In genomic region chr16:14634389-14634725, GRCh38 we compare ENCODE assay signal across 8 cellular contexts. TPM values are rescaled to one million over a fixed set of nuclear protein-coding genes. Genes with fewer than 3 reads are reported as not detected.
A peak's percentile ranks its signal among the peaks of the same experiment; 100 is the strongest.
DNase-seq lines count a peak whose midpoint lies in the region; ATAC-seq and TF ChIP-seq lines count a peak whose summit lies in the region.

No MANE protein-coding gene starts in this region.

- intact Hi-C loops in dendritic cell treated with granulocyte-macrophage colony-stimulating factor and Interleukin-4, amounts not matched to agents 40 ng/mL and 50 ng/mL, for 4 days (cut with micrococcal nuclease), result loop anchor here (5.0 kb wide), 1 partner anchor 632 kb away; no protein-coding TSS in a partner anchor

- POLR2A ChIA-PET in BJ (lab: Charles Lee), result no interaction called here

- H3K79me2 ChIP-seq in Karpas-422 (ENCODE audit: low read length) (peaks cover 79% of the 10 kb centered on the region), neural cell (replicated peaks; ENCODE audit: insufficient read depth, low read length) (peaks cover 43% of the 10 kb centered on the region)

- no peaks in the 10 kb centered on the region for H3K9me3 ChIP-seq in Karpas-422 (ENCODE audit: low read length)
- no peaks in the 10 kb centered on the region for H3K9me3 ChIP-seq in neural cell (ENCODE audit: low read length)

- H3K4me3 ChIP-seq in BJ (ENCODE audit: low read depth, low read length) (peak overlapping the region; percentile 81), Karpas-422 (ENCODE audit: low read length) (peak overlapping the region; percentile 86), neural cell (ENCODE audit: low read length) (peak overlapping the region; percentile 97)

- no peaks in the 10 kb centered on the region for H3K27me3 Mint-ChIP-seq in dendritic cell treated with granulocyte-macrophage colony-stimulating factor and Interleukin-4, amounts not matched to agents 40 ng/mL and 50 ng/mL, for 4 days

- H3K27me3 ChIP-seq in BJ (ENCODE audit: control insufficient read depth, insufficient read depth, low read length) (no peaks in the 10 kb centered on the region), Karpas-422 (ENCODE audit: low read length) (no peaks in the 10 kb centered on the region), neural cell (ENCODE audit: insufficient read depth, low read depth, low read length) (no peaks in the 10 kb centered on the region)

- H3K9ac ChIP-seq in Karpas-422 (ENCODE audit: low read length), result peak overlapping the region; percentile 97
- H3K9ac ChIP-seq in neural cell (ENCODE audit: low read length), result peak overlapping the region; percentile 94

- peak overlapping the region; percentile 95 for H3K4me3 Mint-ChIP-seq in dendritic cell treated with granulocyte-macrophage colony-stimulating factor and Interleukin-4, amounts not matched to agents 40 ng/mL and 50 ng/mL, for 4 days

- TF ChIP-seq EP300 in neural cell (conservative IDR thresholded peaks at IDR 0.05; ENCODE audit: poor library complexity, severe bottlenecking), result no peak

- H3K27ac ChIP-seq in Karpas-422 (ENCODE audit: low read length) (no peak overlapping the region), neural cell (ENCODE audit: low read length) (no peak overlapping the region)

- H3K4me1 Mint-ChIP-seq in dendritic cell treated with granulocyte-macrophage colony-stimulating factor and Interleukin-4, amounts not matched to agents 40 ng/mL and 50 ng/mL, for 4 days (ENCODE audit: low read depth), result peaks cover 30% of the 10 kb centered on the region

- H4K20me1 ChIP-seq in Karpas-422 (ENCODE audit: insufficient read depth, low read depth, low read length), result peaks cover 40% of the 10 kb centered on the region
- H4K20me1 ChIP-seq in neural cell (ENCODE audit: insufficient read depth), result no peaks in the 10 kb centered on the region

- H3K36me3 ChIP-seq in BJ (ENCODE audit: control insufficient read depth, insufficient read depth, low read length) (peaks cover 2% of the 10 kb centered on the region), Karpas-422 (ENCODE audit: insufficient read depth, low read length) (peaks cover 11% of the 10 kb centered on the region; the same call in 1 of the 2 replicates), neural cell (ENCODE audit: insufficient read depth, low read length) (no peaks in the 10 kb centered on the region)

- H3F3A ChIP-seq in neural cell (ENCODE audit: insufficient read depth, low read length, poor library complexity, severe bottlenecking), result peaks cover 4% of the 10 kb centered on the region

- no peak for TF ChIP-seq RAD21 in neural cell (conservative IDR thresholded peaks at IDR 0.05)

- CTCF ChIA-PET in BJ (lab: Yijun Ruan, JAX), result no interaction called here

- TF ChIP-seq CTCF in BJ (IDR thresholded peaks at IDR 0.05; ENCODE audit: insufficient read depth, low read depth, low read length) (no peak), neural cell (IDR thresholded peaks at IDR 0.05; ENCODE audit: poor library complexity, severe bottlenecking) (no peak)

- no peak overlapping the region for H3K27ac Mint-ChIP-seq in dendritic cell treated with granulocyte-macrophage colony-stimulating factor and Interleukin-4, amounts not matched to agents 40 ng/mL and 50 ng/mL, for 4 days

- H3K9me3 Mint-ChIP-seq in dendritic cell treated with granulocyte-macrophage colony-stimulating factor and Interleukin-4, amounts not matched to agents 40 ng/mL and 50 ng/mL, for 4 days, result no peaks in the 10 kb centered on the region

- ATAC-seq in GM21529 (IDR thresholded peaks at IDR 0.05; ENCODE audit: unreplicated experiment) (no peak), esophagus mucosa (no peak)

- no peaks in the 10 kb centered on the region for H3K9me2 ChIP-seq in Karpas-422 (replicated peaks; ENCODE audit: insufficient read depth, low read length)
- no peaks in the 10 kb centered on the region for H3K9me2 ChIP-seq in neural cell (ENCODE audit: insufficient read depth, low read length)

- H3K36me3 Mint-ChIP-seq in dendritic cell treated with granulocyte-macrophage colony-stimulating factor and Interleukin-4, amounts not matched to agents 40 ng/mL and 50 ng/mL, for 4 days (ENCODE audit: low read depth), result peaks cover 56% of the 10 kb centered on the region

- no peak overlapping the region for H2AFZ ChIP-seq in Karpas-422 (ENCODE audit: low read length)
- no peak overlapping the region for H2AFZ ChIP-seq in neural cell (ENCODE audit: low read depth, low read length)

- peaks cover 22% of the 10 kb centered on the region for H3K4me1 ChIP-seq in Karpas-422 (ENCODE audit: low read length)

- H3K4me2 ChIP-seq in Karpas-422 (ENCODE audit: low read depth, low read length, poor library complexity, severe bottlenecking) (peak overlapping the region; percentile 84), neural cell (ENCODE audit: low read length) (peak overlapping the region; percentile 31)

- DNase-seq in BJ (ENCODE audit: low read depth), result no peak
- DNase-seq in Karpas-422, result no peak
- no peak for DNase-seq in SKM-1 (lab: John Stamatoyannopoulos, UW; ENCODE audit: unreplicated experiment)
- no peak for DNase-seq in CD1c-positive myeloid dendritic cell (ENCODE audit: extremely low spot score)

TF ChIP-seq in neural cell, 6 proteins besides CTCF, POLR2A, EP300 and RAD21:
- TF ChIP-seq MXI1 (conservative IDR thresholded peaks at IDR 0.05; ENCODE audit: poor library complexity, severe bottlenecking) (no peak), TAF1 (IDR thresholded peaks at IDR 0.05; ENCODE audit: low read depth) (no peak), SMC3 (conservative IDR thresholded peaks at IDR 0.05; ENCODE audit: poor library complexity) (no peak), POLR2AphosphoS5 (IDR thresholded peaks at IDR 0.05) (no peak), EZH2 (IDR thresholded peaks at IDR 0.05; ENCODE audit: borderline replicate concordance, insufficient read depth, low read length, poor library complexity, severe bottlenecking) (no peak)
- TF ChIP-seq, protein P1, sequence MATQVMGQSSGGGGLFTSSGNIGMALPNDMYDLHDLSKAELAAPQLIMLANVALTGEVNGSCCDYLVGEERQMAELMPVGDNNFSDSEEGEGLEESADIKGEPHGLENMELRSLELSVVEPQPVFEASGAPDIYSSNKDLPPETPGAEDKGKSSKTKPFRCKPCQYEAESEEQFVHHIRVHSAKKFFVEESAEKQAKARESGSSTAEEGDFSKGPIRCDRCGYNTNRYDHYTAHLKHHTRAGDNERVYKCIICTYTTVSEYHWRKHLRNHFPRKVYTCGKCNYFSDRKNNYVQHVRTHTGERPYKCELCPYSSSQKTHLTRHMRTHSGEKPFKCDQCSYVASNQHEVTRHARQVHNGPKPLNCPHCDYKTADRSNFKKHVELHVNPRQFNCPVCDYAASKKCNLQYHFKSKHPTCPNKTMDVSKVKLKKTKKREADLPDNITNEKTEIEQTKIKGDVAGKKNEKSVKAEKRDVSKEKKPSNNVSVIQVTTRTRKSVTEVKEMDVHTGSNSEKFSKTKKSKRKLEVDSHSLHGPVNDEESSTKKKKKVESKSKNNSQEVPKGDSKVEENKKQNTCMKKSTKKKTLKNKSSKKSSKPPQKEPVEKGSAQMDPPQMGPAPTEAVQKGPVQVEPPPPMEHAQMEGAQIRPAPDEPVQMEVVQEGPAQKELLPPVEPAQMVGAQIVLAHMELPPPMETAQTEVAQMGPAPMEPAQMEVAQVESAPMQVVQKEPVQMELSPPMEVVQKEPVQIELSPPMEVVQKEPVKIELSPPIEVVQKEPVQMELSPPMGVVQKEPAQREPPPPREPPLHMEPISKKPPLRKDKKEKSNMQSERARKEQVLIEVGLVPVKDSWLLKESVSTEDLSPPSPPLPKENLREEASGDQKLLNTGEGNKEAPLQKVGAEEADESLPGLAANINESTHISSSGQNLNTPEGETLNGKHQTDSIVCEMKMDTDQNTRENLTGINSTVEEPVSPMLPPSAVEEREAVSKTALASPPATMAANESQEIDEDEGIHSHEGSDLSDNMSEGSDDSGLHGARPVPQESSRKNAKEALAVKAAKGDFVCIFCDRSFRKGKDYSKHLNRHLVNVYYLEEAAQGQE (IDR thresholded peaks at IDR 0.05; ENCODE audit: borderline replicate concordance), result no peak

RNA-seq across cellular contexts. Expression of gene BFAR, which starts 1.6 kb away (rescaled TPM):
- polyA plus RNA-seq in BJ (2011; rRNA removed) (77.1 and 93.5 TPM in 2 replicates), neural cell (63.5 and 80.2 TPM in 2 replicates)
- polyA minus RNA-seq in BJ (2011; rRNA and poly(A)+ RNA removed), result 39.0 and 55.3 TPM in 2 replicates
- 45.5 and 55.8 TPM in 2 replicates for total RNA-seq in Karpas-422 (2014; rRNA removed; shearing (Covaris generic); ENCODE audit: low replicate concordance)
- polyA minus RNA-seq in neural cell, result 107 and 118 TPM in 2 replicates
- 27.3 TPM for total RNA-seq in esophagus mucosa

RNA-seq across cellular contexts. Expression of gene PARN, which starts 4.3 kb away (rescaled TPM):
- polyA plus RNA-seq in BJ (2011; rRNA removed) (18.5 and 31.9 TPM in 2 replicates), neural cell (19.1 and 22.3 TPM in 2 replicates)
- 12.1 and 13.5 TPM in 2 replicates for polyA minus RNA-seq in BJ (2011; rRNA and poly(A)+ RNA removed)
- 51.1 and 90.9 TPM in 2 replicates for total RNA-seq in Karpas-422 (2014; rRNA removed; shearing (Covaris generic); ENCODE audit: low replicate concordance)
- 32.4 and 36.7 TPM in 2 replicates for polyA minus RNA-seq in neural cell
- total RNA-seq in esophagus mucosa, result 22.5 TPM

RNA-seq across cellular contexts. Expression of gene PLA2G10, which starts 59.8 kb away (rescaled TPM):
- polyA plus RNA-seq in BJ (2011; rRNA removed) (not detected in 2 replicates), neural cell (not detected in 2 replicates)
- polyA minus RNA-seq in BJ (2011; rRNA and poly(A)+ RNA removed), result not detected in 2 replicates
- not detected in 2 replicates for total RNA-seq in Karpas-422 (2014; rRNA removed; shearing (Covaris generic); ENCODE audit: low replicate concordance)
- polyA minus RNA-seq in neural cell, result not detected in 2 replicates
- total RNA-seq in esophagus mucosa, result not detected
